17 cellular contexts compared by ENCODE assay signal in the genomic region with DNA sequence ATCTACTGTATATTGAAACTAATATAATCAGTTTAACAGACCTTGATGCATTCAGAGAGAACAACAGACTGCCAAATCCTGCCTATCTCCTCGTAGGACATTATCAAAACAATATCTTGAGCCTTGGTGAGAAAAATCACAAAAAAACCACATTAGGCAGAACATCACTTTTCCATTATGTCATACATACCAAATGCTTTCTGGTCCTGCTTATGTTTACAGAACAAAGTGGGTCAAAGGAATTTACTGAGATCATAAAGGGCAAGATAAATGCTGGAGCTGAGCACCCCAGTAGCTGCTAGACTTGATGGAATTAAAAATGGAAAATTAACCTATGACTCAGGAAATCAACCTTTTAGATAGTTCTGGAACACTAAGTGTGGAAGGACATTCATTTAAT.
DNase-seq lines count a peak whose midpoint lies in the region; ATAC-seq and TF ChIP-seq lines count a peak whose summit lies in the region.
"Had no signal": no experiment of that assay in that cellular context is flagged by ENCODE, and none has a peak within 500 bp of the region (broad histone marks: within the 10 kb centered on the region; RNA-seq: fewer than 3 reads in every experiment).

No MANE protein-coding gene starts in this region.

- TF ChIP-seq RAD21 in SK-N-SH (IDR thresholded peaks at IDR 0.05; ENCODE audit: low read length) = no peak

- no peaks in the 10 kb centered on the region for H3K9me2 ChIP-seq in SK-N-SH

- TF ChIP-seq CTCF in SK-N-SH (IDR thresholded peaks at IDR 0.05) (no peak), brain microvascular endothelial cell (IDR thresholded peaks at IDR 0.05; ENCODE audit: low read depth, low read length, missing control alignments) (no peak), lower lobe of right lung (IDR thresholded peaks at IDR 0.05) (no peak)

- no peaks in the 10 kb centered on the region for H3K27me3 ChIP-seq in SK-N-SH (ENCODE audit: insufficient read depth)
- H3K27me3 ChIP-seq in brain microvascular endothelial cell (replicated peaks) = no peaks in the 10 kb centered on the region
- no peaks in the 10 kb centered on the region for H3K27me3 ChIP-seq in lower lobe of right lung (ENCODE audit: low read depth)

- no peak overlapping the region for H3K27ac ChIP-seq in SK-N-SH (ENCODE audit: low read depth in 2 of 2, low read length in 1 of 2)
- no peak overlapping the region for H3K27ac ChIP-seq in brain microvascular endothelial cell
- H3K27ac ChIP-seq in lower lobe of right lung = no peak overlapping the region
- H3K27ac ChIP-seq: C4-2B had no signal

- H3K4me2 ChIP-seq in SK-N-SH = no peak overlapping the region

- H3K9me3 ChIP-seq in SK-N-SH (no peaks in the 10 kb centered on the region), lower lobe of right lung (no peaks in the 10 kb centered on the region)

- H2AFZ ChIP-seq in SK-N-SH (ENCODE audit: low read depth) = no peak overlapping the region

- in situ Hi-C loops in brain microvascular endothelial cell (cut with HindIII; ENCODE audit: low pct_ligation_motif_present, low sequenced_read_pairs) = no loop called here

- TF ChIP-seq EP300 in SK-N-SH (IDR thresholded peaks at IDR 0.05; ENCODE audit: borderline replicate concordance in 1 of 2, low read depth in 1 of 2, low read length in 1 of 2) = no peak

- POLR2A ChIA-PET in SK-N-SH (lab: Yijun Ruan, JAX) = no interaction called here

- H3K4me1 ChIP-seq in SK-N-SH (ENCODE audit: control insufficient read depth in 1 of 2, insufficient read depth in 2 of 2, low read depth in 1 of 2, low read length in 1 of 2) (no peaks in the 10 kb centered on the region; a peak in 1 of 4 replicates), lower lobe of right lung (peaks cover 26% of the 10 kb centered on the region)

- H3K36me3 ChIP-seq in SK-N-SH (replicated peaks in 1 of 2; ENCODE audit: control insufficient read depth in 1 of 2, insufficient read depth in 2 of 2, low read length in 1 of 2) = no peaks in the 10 kb centered on the region
- H3K36me3 ChIP-seq in brain microvascular endothelial cell (replicated peaks) = no peaks in the 10 kb centered on the region
- no peaks in the 10 kb centered on the region for H3K36me3 ChIP-seq in lower lobe of right lung

- no peaks in the 10 kb centered on the region for H3F3A ChIP-seq in SK-N-SH (replicated peaks; ENCODE audit: insufficient read depth)

- H4K20me1 ChIP-seq in SK-N-SH (ENCODE audit: insufficient read depth) = no peaks in the 10 kb centered on the region

- H3K4me3 ChIP-seq in SK-N-SH (ENCODE audit: low read depth in 2 of 2, low read length in 1 of 2) (no peak overlapping the region), brain microvascular endothelial cell (ENCODE audit: low read depth, low read length) (no peak overlapping the region), lower lobe of right lung (no peak overlapping the region)

- intact Hi-C loops in lower lobe of right lung (cut with DNase I) = no loop called here

- ATAC-seq in SK-N-SH treated with all-trans-retinoic acid at 6 μM for 48 hours (no peak), HG03521 (IDR thresholded peaks at IDR 0.05; ENCODE audit: unreplicated experiment) (no peak), lower lobe of right lung (no peak)
- ATAC-seq: Panc1 had no signal

- 0% methylated on average over 1 of the region's 1 CpG for WGBS in SK-N-SH (ENCODE audit: low lambda C conversion rate)

- CTCF ChIA-PET in SK-N-SH (lab: Yijun Ruan, JAX) = no interaction called here

- no peak for DNase-seq in SK-N-SH
- peak; percentile 14 for DNase-seq in brain microvascular endothelial cell
- peak; percentile 49 for DNase-seq in iris pigment epithelial cell (ENCODE audit: low read depth)
- DNase-seq in midbrain (lab: John Stamatoyannopoulos, UW) = no peak
- no peak for DNase-seq in lower lobe of right lung
- DNase-seq in T-helper 2 cell = no peak
- DNase-seq: 8988T, IMR-90, Kasumi-1, NCI-H187 treated with DMSO at 0.1 percent for 48 hours, NCI-H2171 treated with DMSO at 0.1 percent for 48 hours, NCI-H510A, SHP77 had no signal

- H3K9ac ChIP-seq in SK-N-SH = no peak overlapping the region

- H3K79me2 ChIP-seq in SK-N-SH (ENCODE audit: insufficient read depth) = no peaks in the 10 kb centered on the region

TF ChIP-seq in SK-N-SH treated with all-trans-retinoic acid at 6 μM for 48 hours, 23 proteins besides CTCF, POLR2A, EP300 and RAD21:
- TF ChIP-seq ARNTL (CRISPR knock-in tag; IDR thresholded peaks at IDR 0.05; ENCODE audit: borderline replicate concordance, low read depth) (no peak), CREB5 (CRISPR knock-in tag; IDR thresholded peaks at IDR 0.05; ENCODE audit: low read depth) (no peak), ISL1 (CRISPR knock-in tag; IDR thresholded peaks at IDR 0.05) (peak; percentile 49), ZFP30 (CRISPR knock-in tag; IDR thresholded peaks at IDR 0.05) (no peak), ZFP3 (CRISPR knock-in tag; IDR thresholded peaks at IDR 0.05) (no peak), GLIS3 (CRISPR knock-in tag; IDR thresholded peaks at IDR 0.05) (no peak), ZC3H10 (CRISPR knock-in tag; IDR thresholded peaks at IDR 0.05) (no peak), CSDC2 (CRISPR knock-in tag; IDR thresholded peaks at IDR 0.05) (no peak)

TF ChIP-seq in SK-N-SH, 30 proteins besides CTCF, POLR2A, EP300 and RAD21:
- TF ChIP-seq RFX5 (IDR thresholded peaks at IDR 0.05; ENCODE audit: low read length) (no peak), SIN3A (IDR thresholded peaks at IDR 0.05; ENCODE audit: borderline replicate concordance, low read depth, low read length) (no peak), ZBTB33 (IDR thresholded peaks at IDR 0.05; ENCODE audit: borderline replicate concordance, low read depth) (no peak), POLR2AphosphoS5 (IDR thresholded peaks at IDR 0.05; ENCODE audit: low read depth, low read length) (no peak), FOXJ3 (CRISPR knock-in tag; IDR thresholded peaks at IDR 0.05) (no peak), SMC3 (IDR thresholded peaks at IDR 0.05; ENCODE audit: low read depth, low read length) (no peak), ELF1 (IDR thresholded peaks at IDR 0.05) (no peak), JUND (IDR thresholded peaks at IDR 0.05) (no peak), RXRA (IDR thresholded peaks at IDR 0.05; ENCODE audit: borderline replicate concordance, low read depth) (no peak), MEF2A (IDR thresholded peaks at IDR 0.05; ENCODE audit: borderline replicate concordance, low read depth) (no peak), TAF1 (IDR thresholded peaks at IDR 0.05; ENCODE audit: borderline replicate concordance, low read depth, low read length) (no peak), RCOR1 (IDR thresholded peaks at IDR 0.05; ENCODE audit: low read length) (no peak), GABPA (IDR thresholded peaks at IDR 0.05; ENCODE audit: low read depth) (no peak)
- TF ChIP-seq, protein P1, sequence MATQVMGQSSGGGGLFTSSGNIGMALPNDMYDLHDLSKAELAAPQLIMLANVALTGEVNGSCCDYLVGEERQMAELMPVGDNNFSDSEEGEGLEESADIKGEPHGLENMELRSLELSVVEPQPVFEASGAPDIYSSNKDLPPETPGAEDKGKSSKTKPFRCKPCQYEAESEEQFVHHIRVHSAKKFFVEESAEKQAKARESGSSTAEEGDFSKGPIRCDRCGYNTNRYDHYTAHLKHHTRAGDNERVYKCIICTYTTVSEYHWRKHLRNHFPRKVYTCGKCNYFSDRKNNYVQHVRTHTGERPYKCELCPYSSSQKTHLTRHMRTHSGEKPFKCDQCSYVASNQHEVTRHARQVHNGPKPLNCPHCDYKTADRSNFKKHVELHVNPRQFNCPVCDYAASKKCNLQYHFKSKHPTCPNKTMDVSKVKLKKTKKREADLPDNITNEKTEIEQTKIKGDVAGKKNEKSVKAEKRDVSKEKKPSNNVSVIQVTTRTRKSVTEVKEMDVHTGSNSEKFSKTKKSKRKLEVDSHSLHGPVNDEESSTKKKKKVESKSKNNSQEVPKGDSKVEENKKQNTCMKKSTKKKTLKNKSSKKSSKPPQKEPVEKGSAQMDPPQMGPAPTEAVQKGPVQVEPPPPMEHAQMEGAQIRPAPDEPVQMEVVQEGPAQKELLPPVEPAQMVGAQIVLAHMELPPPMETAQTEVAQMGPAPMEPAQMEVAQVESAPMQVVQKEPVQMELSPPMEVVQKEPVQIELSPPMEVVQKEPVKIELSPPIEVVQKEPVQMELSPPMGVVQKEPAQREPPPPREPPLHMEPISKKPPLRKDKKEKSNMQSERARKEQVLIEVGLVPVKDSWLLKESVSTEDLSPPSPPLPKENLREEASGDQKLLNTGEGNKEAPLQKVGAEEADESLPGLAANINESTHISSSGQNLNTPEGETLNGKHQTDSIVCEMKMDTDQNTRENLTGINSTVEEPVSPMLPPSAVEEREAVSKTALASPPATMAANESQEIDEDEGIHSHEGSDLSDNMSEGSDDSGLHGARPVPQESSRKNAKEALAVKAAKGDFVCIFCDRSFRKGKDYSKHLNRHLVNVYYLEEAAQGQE (IDR thresholded peaks at IDR 0.05; ENCODE audit: low read depth, low read length) = no peak

Comparison
In these comparisons a context has a peak if more than half of its experiments do, and no peak if none do; other contexts are left out.
1. DNase-seq: peak in brain microvascular endothelial cell (single experiment) and iris pigment epithelial cell (single experiment); none in SK-N-SH (single experiment), midbrain (single experiment), lower lobe of right lung (single experiment) and T-helper 2 cell (0 of 5).